In the genomic region with DNA sequence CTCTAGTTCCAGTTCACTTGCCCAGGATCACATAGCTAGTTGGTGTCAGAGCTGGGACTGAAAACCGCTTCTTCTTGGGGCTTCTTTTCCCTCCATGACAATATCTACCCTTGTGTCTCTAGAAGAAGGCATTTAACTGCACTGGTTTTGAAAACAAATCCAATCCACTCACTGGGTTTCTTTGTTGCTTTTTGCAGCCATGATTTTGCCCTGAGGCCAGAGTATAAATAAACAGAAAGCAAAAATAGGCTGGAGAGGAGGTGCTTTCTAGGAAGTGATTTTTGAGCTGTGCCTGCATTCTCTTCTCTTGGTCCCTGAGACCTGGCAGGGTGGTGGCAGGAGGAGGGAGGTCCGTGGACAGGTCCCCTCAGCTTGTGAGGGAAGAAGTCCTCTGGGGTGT, we compare ENCODE assay signal across 24 cellular contexts. TPM values are rescaled to one million over a fixed set of nuclear protein-coding genes. Genes with fewer than 3 reads are reported as not detected.
DNase-seq lines count a peak whose midpoint lies in the region; ATAC-seq and TF ChIP-seq lines count a peak whose summit lies in the region.
"Had no signal": no experiment of that assay in that cellular context is flagged by ENCODE, and none has a peak within 500 bp of the region (broad histone marks: within the 10 kb centered on the region; RNA-seq: fewer than 3 reads in every experiment).

No MANE protein-coding gene starts in this region.

- no peak overlapping the region for H3K27ac ChIP-seq in left ventricle myocardium inferior (replicated peaks)
- H3K27ac ChIP-seq: 22Rv1, BLaER1 had no signal

- H3K4me3 ChIP-seq in left ventricle myocardium inferior = no peak overlapping the region
- H3K4me3 ChIP-seq: BLaER1 had no signal

- intact Hi-C loops in left ventricle myocardium inferior (cut with micrococcal nuclease) = no loop called here

- H3K9me3 ChIP-seq in left ventricle myocardium inferior (replicated peaks) = no peaks in the 10 kb centered on the region

- no peaks in the 10 kb centered on the region for H3K27me3 ChIP-seq in left ventricle myocardium inferior (ENCODE audit: low read depth)
- H3K27me3 ChIP-seq: BLaER1 had no signal

- TF ChIP-seq CTCF in left ventricle myocardium inferior (IDR thresholded peaks at IDR 0.05; ENCODE audit: borderline replicate concordance) = no peak

- H3K4me1 ChIP-seq in left ventricle myocardium inferior = peaks cover 42% of the 10 kb centered on the region
- H3K4me1 ChIP-seq: BLaER1 had no signal

- ATAC-seq in SK-N-SH treated with all-trans-retinoic acid at 6 μM for 48 hours = no peak
- ATAC-seq: CD8-positive, alpha-beta T cell; Right ventricle myocardium inferior had no signal

- DNase-seq in NCI-H345 (lab: John Stamatoyannopoulos, UW) = peak; percentile 46
- no peak for DNase-seq in NCI-H345 treated with DMSO at 0.1 percent for 48 hours (lab: John Stamatoyannopoulos, UW; ENCODE audit: unreplicated experiment)
- DNase-seq in RPMI7951 (ENCODE audit: low read depth) = peak; percentile 52
- DNase-seq in foreskin melanocyte = peak; percentile 92
- DNase-seq in glomerular visceral epithelial cell (ENCODE audit: extremely low spot score) = no peak
- no peak for DNase-seq in NCI-H1092 (lab: John Stamatoyannopoulos, UW)
- no peak for DNase-seq in left ventricle myocardium inferior
- DNase-seq: ACHN; CD8-positive, alpha-beta T cell; DMS53; EL; GF-D8; KBM-7; NCI-H1105; NCI-H146; NCI-H2029; NCI-H226; NCI-H524 treated with DMSO at 0.1 percent for 48 hours; NCI-H82; SW 1271 had no signal

- no peaks in the 10 kb centered on the region for H3K36me3 ChIP-seq in left ventricle myocardium inferior
- H3K36me3 ChIP-seq: BLaER1 had no signal

TF ChIP-seq in SK-N-SH treated with all-trans-retinoic acid at 6 μM for 48 hours, 23 proteins besides CTCF, POLR2A, EP300 and RAD21:
- TF ChIP-seq ESRRG (CRISPR knock-in tag; IDR thresholded peaks at IDR 0.05) (no peak), ISL1 (CRISPR knock-in tag; IDR thresholded peaks at IDR 0.05) (no peak), GLIS3 (CRISPR knock-in tag; IDR thresholded peaks at IDR 0.05) (no peak), ARNTL (CRISPR knock-in tag; IDR thresholded peaks at IDR 0.05; ENCODE audit: borderline replicate concordance, low read depth) (no peak), ZC3H10 (CRISPR knock-in tag; IDR thresholded peaks at IDR 0.05) (no peak), OSR1 (CRISPR knock-in tag; IDR thresholded peaks at IDR 0.05) (no peak), CSRNP3 (CRISPR knock-in tag; IDR thresholded peaks at IDR 0.05) (no peak), SNAI2 (CRISPR knock-in tag; IDR thresholded peaks at IDR 0.05) (no peak)

RNA-seq across cellular contexts. Expression of gene TRIO, which starts 6.9 kb away (rescaled TPM):
- total RNA-seq in RPMI7951 (2014; rRNA removed; shearing (Covaris generic)) = 34.0 and 46.8 TPM in 2 replicates
- 52.8 TPM for total RNA-seq in left ventricle myocardium inferior

Comparison
In these comparisons a context has a peak if more than half of its experiments do, and no peak if none do; other contexts are left out.
1. DNase-seq: peak in NCI-H345 (single experiment), RPMI7951 (single experiment) and foreskin melanocyte (single experiment); none in NCI-H345 treated with DMSO at 0.1 percent for 48 hours (single experiment), glomerular visceral epithelial cell (single experiment), NCI-H1092 (single experiment) and left ventricle myocardium inferior (single experiment).